In the genomic region with DNA sequence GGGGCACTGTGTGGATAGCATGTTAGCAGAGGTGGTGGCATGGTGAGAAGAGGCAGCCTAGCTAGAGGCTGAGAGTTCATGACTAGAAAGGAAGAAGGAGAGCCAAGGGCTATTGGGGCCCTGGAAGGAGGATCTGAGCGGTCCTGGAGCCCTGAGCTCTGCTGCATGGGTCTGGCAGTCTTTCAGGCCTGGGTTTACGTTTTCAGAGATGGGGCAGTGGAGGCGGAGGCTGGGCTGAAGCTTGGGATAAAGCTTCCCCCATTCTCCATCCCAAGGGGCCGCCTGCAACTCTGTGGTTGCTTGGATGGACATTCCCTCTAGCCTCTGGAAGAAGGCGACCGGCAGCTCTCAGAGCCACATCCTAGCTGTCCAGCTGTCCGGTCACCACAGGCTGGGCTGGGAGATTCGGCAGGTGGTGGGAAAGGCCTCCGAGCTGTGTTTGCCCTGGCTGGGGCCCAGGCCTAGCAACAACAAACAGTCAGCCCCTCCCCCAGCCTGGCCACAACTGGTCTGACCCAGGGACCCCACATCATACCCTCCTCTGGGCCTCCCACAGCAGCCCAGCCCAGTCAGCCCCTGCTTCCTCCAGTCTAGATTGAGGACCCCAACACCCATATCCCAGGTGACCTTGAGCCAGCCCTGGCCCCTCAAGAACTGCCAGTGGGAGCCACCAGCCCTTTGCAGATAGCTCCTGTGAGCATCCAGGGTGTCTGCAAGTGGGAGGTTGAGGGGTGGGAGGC, we compare ENCODE assay signal across 1 cellular context.
TF ChIP-seq lines count a peak whose summit lies in the region.

No MANE protein-coding gene starts in this region.

TF ChIP-seq in HepG2, 621 proteins besides CTCF, POLR2A, EP300 and RAD21 (continued from another document and continues in another):
- no peak for TF ChIP-seq ZSCAN20 (CRISPR knock-in tag; IDR thresholded peaks at IDR 0.05; ENCODE audit: borderline replicate concordance)
- TF ChIP-seq FIP1L1 (IDR thresholded peaks at IDR 0.05; ENCODE audit: borderline replicate concordance, insufficient read depth, low read depth, low read length) = no peak
- no peak for TF ChIP-seq ZFP36L2 (CRISPR knock-in tag; IDR thresholded peaks at IDR 0.05)
- TF ChIP-seq, protein P1, sequence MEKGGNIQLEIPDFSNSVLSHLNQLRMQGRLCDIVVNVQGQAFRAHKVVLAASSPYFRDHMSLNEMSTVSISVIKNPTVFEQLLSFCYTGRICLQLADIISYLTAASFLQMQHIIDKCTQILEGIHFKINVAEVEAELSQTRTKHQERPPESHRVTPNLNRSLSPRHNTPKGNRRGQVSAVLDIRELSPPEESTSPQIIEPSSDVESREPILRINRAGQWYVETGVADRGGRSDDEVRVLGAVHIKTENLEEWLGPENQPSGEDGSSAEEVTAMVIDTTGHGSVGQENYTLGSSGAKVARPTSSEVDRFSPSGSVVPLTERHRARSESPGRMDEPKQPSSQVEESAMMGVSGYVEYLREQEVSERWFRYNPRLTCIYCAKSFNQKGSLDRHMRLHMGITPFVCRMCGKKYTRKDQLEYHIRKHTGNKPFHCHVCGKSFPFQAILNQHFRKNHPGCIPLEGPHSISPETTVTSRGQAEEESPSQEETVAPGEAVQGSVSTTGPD (CRISPR knock-in tag; IDR thresholded peaks at IDR 0.05) = peak; percentile 67; the same call in 1 of the 2 replicates
- peak; percentile 74; the same call in 1 of the 2 replicates for TF ChIP-seq CBX5 (CRISPR knock-in tag; IDR thresholded peaks at IDR 0.05; ENCODE audit: borderline replicate concordance)
- TF ChIP-seq, protein P2, sequence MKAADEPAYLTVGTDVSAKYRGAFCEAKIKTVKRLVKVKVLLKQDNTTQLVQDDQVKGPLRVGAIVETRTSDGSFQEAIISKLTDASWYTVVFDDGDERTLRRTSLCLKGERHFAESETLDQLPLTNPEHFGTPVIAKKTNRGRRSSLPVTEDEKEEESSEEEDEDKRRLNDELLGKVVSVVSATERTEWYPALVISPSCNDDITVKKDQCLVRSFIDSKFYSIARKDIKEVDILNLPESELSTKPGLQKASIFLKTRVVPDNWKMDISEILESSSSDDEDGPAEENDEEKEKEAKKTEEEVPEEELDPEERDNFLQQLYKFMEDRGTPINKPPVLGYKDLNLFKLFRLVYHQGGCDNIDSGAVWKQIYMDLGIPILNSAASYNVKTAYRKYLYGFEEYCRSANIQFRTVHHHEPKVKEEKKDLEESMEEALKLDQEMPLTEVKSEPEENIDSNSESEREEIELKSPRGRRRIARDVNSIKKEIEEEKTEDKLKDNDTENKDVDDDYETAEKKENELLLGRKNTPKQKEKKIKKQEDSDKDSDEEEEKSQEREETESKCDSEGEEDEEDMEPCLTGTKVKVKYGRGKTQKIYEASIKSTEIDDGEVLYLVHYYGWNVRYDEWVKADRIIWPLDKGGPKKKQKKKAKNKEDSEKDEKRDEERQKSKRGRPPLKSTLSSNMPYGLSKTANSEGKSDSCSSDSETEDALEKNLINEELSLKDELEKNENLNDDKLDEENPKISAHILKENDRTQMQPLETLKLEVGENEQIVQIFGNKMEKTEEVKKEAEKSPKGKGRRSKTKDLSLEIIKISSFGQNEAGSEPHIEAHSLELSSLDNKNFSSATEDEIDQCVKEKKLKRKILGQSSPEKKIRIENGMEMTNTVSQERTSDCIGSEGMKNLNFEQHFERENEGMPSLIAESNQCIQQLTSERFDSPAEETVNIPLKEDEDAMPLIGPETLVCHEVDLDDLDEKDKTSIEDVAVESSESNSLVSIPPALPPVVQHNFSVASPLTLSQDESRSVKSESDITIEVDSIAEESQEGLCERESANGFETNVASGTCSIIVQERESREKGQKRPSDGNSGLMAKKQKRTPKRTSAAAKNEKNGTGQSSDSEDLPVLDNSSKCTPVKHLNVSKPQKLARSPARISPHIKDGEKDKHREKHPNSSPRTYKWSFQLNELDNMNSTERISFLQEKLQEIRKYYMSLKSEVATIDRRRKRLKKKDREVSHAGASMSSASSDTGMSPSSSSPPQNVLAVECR (CRISPR knock-in tag; IDR thresholded peaks at IDR 0.05; ENCODE audit: borderline replicate concordance) = peak; percentile 75; the same call in 1 of the 2 replicates
- TF ChIP-seq, protein P3, sequence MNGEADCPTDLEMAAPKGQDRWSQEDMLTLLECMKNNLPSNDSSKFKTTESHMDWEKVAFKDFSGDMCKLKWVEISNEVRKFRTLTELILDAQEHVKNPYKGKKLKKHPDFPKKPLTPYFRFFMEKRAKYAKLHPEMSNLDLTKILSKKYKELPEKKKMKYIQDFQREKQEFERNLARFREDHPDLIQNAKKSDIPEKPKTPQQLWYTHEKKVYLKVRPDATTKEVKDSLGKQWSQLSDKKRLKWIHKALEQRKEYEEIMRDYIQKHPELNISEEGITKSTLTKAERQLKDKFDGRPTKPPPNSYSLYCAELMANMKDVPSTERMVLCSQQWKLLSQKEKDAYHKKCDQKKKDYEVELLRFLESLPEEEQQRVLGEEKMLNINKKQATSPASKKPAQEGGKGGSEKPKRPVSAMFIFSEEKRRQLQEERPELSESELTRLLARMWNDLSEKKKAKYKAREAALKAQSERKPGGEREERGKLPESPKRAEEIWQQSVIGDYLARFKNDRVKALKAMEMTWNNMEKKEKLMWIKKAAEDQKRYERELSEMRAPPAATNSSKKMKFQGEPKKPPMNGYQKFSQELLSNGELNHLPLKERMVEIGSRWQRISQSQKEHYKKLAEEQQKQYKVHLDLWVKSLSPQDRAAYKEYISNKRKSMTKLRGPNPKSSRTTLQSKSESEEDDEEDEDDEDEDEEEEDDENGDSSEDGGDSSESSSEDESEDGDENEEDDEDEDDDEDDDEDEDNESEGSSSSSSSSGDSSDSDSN (CRISPR knock-in tag; IDR thresholded peaks at IDR 0.05) = peak; percentile 82
- TF ChIP-seq GPN1 (CRISPR knock-in tag; IDR thresholded peaks at IDR 0.05; ENCODE audit: borderline replicate concordance) = no peak
- TF ChIP-seq, protein P4, sequence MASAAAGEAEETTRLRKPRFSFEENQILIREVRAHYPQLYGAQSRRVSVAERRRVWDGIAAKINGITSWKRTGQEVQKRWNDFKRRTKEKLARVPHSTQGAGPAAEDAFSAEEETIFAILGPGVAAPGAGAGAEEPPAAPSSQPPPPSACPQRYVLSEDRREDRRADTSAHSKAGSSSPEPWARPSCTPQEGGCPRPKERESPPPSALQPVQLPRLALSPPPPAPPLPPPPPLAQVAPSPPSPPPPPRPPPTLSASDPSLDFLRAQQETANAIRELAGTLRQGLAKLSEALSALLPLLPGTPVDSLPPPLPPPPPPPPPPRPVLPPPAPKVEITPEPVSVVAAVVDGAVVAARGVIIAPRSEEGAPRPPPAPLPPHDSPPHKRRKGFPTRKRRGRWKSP (CRISPR knock-in tag; IDR thresholded peaks at IDR 0.05) = peak; percentile 44; the same call in 1 of the 2 replicates
- TF ChIP-seq TEAD2 (CRISPR knock-in tag; IDR thresholded peaks at IDR 0.05) = no peak
- peak; percentile 87 for TF ChIP-seq FOXO1 (CRISPR knock-in tag; IDR thresholded peaks at IDR 0.05)
- TF ChIP-seq ATF7 (IDR thresholded peaks at IDR 0.05) = no peak
- no peak for TF ChIP-seq ATF7 (CRISPR knock-in tag; IDR thresholded peaks at IDR 0.05)
- no peak for TF ChIP-seq SP1 (IDR thresholded peaks at IDR 0.05)
- TF ChIP-seq SP1 (CRISPR knock-in tag; IDR thresholded peaks at IDR 0.05) = no peak
- no peak for TF ChIP-seq ZNF879 (CRISPR knock-in tag; IDR thresholded peaks at IDR 0.05)
- TF ChIP-seq FOXK1 (CRISPR knock-in tag; IDR thresholded peaks at IDR 0.05; ENCODE audit: borderline replicate concordance, low read depth) = peak; percentile 88; the same call in 1 of the 2 replicates
- TF ChIP-seq, protein P5, sequence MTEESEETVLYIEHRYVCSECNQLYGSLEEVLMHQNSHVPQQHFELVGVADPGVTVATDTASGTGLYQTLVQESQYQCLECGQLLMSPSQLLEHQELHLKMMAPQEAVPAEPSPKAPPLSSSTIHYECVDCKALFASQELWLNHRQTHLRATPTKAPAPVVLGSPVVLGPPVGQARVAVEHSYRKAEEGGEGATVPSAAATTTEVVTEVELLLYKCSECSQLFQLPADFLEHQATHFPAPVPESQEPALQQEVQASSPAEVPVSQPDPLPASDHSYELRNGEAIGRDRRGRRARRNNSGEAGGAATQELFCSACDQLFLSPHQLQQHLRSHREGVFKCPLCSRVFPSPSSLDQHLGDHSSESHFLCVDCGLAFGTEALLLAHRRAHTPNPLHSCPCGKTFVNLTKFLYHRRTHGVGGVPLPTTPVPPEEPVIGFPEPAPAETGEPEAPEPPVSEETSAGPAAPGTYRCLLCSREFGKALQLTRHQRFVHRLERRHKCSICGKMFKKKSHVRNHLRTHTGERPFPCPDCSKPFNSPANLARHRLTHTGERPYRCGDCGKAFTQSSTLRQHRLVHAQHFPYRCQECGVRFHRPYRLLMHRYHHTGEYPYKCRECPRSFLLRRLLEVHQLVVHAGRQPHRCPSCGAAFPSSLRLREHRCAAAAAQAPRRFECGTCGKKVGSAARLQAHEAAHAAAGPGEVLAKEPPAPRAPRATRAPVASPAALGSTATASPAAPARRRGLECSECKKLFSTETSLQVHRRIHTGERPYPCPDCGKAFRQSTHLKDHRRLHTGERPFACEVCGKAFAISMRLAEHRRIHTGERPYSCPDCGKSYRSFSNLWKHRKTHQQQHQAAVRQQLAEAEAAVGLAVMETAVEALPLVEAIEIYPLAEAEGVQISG (CRISPR knock-in tag; IDR thresholded peaks at IDR 0.05) = no peak; the same call in 1 of the 2 replicates
- TF ChIP-seq, protein P6, sequence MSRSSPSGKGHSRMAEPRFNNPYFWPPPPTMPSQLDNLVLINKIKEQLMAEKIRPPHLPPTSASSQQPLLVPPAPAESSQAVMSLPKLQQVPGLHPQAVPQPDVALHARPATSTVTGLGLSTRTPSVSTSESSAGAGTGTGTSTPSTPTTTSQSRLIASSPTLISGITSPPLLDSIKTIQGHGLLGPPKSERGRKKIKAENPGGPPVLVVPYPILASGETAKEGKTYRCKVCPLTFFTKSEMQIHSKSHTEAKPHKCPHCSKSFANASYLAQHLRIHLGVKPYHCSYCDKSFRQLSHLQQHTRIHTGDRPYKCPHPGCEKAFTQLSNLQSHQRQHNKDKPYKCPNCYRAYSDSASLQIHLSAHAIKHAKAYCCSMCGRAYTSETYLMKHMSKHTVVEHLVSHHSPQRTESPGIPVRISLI (CRISPR knock-in tag; IDR thresholded peaks at IDR 0.05; ENCODE audit: borderline replicate concordance) = no peak
- TF ChIP-seq, protein P7, sequence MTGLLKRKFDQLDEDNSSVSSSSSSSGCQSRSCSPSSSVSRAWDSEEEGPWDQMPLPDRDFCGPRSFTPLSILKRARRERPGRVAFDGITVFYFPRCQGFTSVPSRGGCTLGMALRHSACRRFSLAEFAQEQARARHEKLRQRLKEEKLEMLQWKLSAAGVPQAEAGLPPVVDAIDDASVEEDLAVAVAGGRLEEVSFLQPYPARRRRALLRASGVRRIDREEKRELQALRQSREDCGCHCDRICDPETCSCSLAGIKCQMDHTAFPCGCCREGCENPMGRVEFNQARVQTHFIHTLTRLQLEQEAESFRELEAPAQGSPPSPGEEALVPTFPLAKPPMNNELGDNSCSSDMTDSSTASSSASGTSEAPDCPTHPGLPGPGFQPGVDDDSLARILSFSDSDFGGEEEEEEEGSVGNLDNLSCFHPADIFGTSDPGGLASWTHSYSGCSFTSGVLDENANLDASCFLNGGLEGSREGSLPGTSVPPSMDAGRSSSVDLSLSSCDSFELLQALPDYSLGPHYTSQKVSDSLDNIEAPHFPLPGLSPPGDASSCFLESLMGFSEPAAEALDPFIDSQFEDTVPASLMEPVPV (CRISPR knock-in tag; IDR thresholded peaks at IDR 0.05) = no peak
- no peak; the same call in 1 of the 2 replicates for TF ChIP-seq ZBTB38 (CRISPR knock-in tag; IDR thresholded peaks at IDR 0.05)
- TF ChIP-seq, protein P8, sequence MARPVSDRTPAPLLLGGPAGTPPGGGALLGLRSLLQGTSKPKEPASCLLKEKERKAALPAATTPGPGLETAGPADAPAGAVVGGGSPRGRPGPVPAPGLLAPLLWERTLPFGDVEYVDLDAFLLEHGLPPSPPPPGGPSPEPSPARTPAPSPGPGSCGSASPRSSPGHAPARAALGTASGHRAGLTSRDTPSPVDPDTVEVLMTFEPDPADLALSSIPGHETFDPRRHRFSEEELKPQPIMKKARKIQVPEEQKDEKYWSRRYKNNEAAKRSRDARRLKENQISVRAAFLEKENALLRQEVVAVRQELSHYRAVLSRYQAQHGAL (CRISPR knock-in tag; IDR thresholded peaks at IDR 0.05; ENCODE audit: not compliant biosample characterization) = no peak
- TF ChIP-seq SP4 (CRISPR knock-in tag; IDR thresholded peaks at IDR 0.05) = peak; percentile 54; the same call in 1 of the 2 replicates
- TF ChIP-seq, protein P9, sequence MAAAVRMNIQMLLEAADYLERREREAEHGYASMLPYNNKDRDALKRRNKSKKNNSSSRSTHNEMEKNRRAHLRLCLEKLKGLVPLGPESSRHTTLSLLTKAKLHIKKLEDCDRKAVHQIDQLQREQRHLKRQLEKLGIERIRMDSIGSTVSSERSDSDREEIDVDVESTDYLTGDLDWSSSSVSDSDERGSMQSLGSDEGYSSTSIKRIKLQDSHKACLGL (CRISPR knock-in tag; IDR thresholded peaks at IDR 0.05) = peak; percentile 56; the same call in 1 of the 2 replicates
- TF ChIP-seq, protein P10, sequence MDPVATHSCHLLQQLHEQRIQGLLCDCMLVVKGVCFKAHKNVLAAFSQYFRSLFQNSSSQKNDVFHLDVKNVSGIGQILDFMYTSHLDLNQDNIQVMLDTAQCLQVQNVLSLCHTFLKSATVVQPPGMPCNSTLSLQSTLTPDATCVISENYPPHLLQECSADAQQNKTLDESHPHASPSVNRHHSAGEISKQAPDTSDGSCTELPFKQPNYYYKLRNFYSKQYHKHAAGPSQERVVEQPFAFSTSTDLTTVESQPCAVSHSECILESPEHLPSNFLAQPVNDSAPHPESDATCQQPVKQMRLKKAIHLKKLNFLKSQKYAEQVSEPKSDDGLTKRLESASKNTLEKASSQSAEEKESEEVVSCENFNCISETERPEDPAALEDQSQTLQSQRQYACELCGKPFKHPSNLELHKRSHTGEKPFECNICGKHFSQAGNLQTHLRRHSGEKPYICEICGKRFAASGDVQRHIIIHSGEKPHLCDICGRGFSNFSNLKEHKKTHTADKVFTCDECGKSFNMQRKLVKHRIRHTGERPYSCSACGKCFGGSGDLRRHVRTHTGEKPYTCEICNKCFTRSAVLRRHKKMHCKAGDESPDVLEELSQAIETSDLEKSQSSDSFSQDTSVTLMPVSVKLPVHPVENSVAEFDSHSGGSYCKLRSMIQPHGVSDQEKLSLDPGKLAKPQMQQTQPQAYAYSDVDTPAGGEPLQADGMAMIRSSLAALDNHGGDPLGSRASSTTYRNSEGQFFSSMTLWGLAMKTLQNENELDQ (CRISPR knock-in tag; IDR thresholded peaks at IDR 0.05; ENCODE audit: borderline replicate concordance) = no peak
- peak; percentile 49; the same call in 1 of the 2 replicates for TF ChIP-seq ELF3 (CRISPR knock-in tag; IDR thresholded peaks at IDR 0.05)
- TF ChIP-seq SALL1 (CRISPR knock-in tag; IDR thresholded peaks at IDR 0.05) = peak; percentile 90
- TF ChIP-seq, protein P11, sequence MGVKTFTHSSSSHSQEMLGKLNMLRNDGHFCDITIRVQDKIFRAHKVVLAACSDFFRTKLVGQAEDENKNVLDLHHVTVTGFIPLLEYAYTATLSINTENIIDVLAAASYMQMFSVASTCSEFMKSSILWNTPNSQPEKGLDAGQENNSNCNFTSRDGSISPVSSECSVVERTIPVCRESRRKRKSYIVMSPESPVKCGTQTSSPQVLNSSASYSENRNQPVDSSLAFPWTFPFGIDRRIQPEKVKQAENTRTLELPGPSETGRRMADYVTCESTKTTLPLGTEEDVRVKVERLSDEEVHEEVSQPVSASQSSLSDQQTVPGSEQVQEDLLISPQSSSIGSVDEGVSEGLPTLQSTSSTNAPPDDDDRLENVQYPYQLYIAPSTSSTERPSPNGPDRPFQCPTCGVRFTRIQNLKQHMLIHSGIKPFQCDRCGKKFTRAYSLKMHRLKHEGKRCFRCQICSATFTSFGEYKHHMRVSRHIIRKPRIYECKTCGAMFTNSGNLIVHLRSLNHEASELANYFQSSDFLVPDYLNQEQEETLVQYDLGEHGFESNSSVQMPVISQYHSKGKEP (CRISPR knock-in tag; IDR thresholded peaks at IDR 0.05) = no peak
- TF ChIP-seq RXRA (CRISPR knock-in tag; IDR thresholded peaks at IDR 0.05) = peak; percentile 80
